Comparison of ENCODE assay signal across 25 cellular contexts in the genomic region with DNA sequence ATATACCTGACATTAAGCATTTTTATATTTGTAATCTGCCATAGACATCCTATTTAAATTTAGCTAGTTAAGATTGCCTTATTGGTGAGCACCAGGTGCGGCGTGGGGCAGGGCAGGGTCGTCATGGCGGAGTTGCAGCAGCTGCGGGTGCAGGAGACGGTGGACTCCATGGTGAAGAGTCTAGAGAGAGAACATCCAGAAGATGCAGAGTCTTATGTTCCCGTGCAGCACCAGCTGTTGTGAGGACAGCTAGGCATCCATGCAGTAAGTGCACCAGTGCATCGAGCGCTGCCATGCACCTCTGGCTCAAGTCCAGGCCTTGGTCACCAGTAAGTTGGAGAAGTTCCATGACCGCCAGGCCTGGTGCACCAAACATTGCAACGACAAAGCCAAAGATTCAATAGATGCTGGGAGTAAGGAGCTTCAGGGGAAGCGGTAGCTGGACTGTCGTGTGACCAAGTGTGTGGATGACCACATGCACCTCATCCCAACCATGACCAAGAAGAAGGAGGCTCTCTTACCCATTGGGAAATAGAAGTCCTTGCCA.
"Had no signal": no experiment of that assay in that cellular context is flagged by ENCODE, and none has a peak within 500 bp of the region (broad histone marks: within the 10 kb centered on the region; RNA-seq: fewer than 3 reads in every experiment).

No MANE protein-coding gene starts in this region.

- H3K27ac ChIP-seq: left ventricle myocardium inferior, lower lobe of right lung, neutrophil, ovary, right atrium auricular region, spleen, suprapubic skin, thoracic aorta, tibial artery, uterus had no signal

- H3K27me3 Mint-ChIP-seq: progenitor cell of endocrine pancreas; stimulated activated naive CD8-positive, alpha-beta T cell treated with anti-CD3 and anti-CD28 coated beads, Interleukin-15, Interleukin-2, amounts not matched to agents 100 ng/mL and 50 ng/mL, for 24 hours had no signal

- H3K4me3 Mint-ChIP-seq: immature natural killer cell; naive thymus-derived CD8-positive, alpha-beta T cell; nephron; neural crest cell; stimulated activated effector memory CD8-positive, alpha-beta T cell treated with anti-CD3 and anti-CD28 coated beads, Interleukin-12 subunit alpha, Interleukin-12 subunit beta, amount 100 ng/mL, for 72 hours; stimulated activated naive CD8-positive, alpha-beta T cell treated with anti-CD3 and anti-CD28 coated beads, Interleukin-15, Interleukin-2, amounts not matched to agents 100 ng/mL and 50 ng/mL, for 24 hours had no signal

- H3K27ac Mint-ChIP-seq: immature natural killer cell; naive thymus-derived CD8-positive, alpha-beta T cell; nephron; progenitor cell of endocrine pancreas; stimulated activated effector memory CD8-positive, alpha-beta T cell treated with anti-CD3 and anti-CD28 coated beads, Interleukin-12 subunit alpha, Interleukin-12 subunit beta, amount 100 ng/mL, for 72 hours; stimulated activated naive CD8-positive, alpha-beta T cell treated with anti-CD3 and anti-CD28 coated beads, Interleukin-15, Interleukin-2, amounts not matched to agents 100 ng/mL and 50 ng/mL, for 24 hours had no signal

- H3K9me3 ChIP-seq: lower lobe of right lung, neutrophil, ovary, right atrium auricular region, suprapubic skin, thoracic aorta, tibial artery, uterus had no signal

- H3K4me3 ChIP-seq: left ventricle myocardium inferior, lower lobe of right lung, ovary, right atrium auricular region, spleen, suprapubic skin, thoracic aorta, tibial artery, uterus had no signal

- H3K4me1 ChIP-seq: lower lobe of right lung, right atrium auricular region, spleen, suprapubic skin, tibial artery, uterus had no signal

- ATAC-seq: lower lobe of right lung; naive thymus-derived CD8-positive, alpha-beta T cell; sciatic nerve; stimulated activated effector memory CD8-positive, alpha-beta T cell treated with anti-CD3 and anti-CD28 coated beads, Interleukin-12 subunit alpha, Interleukin-12 subunit beta, amount 100 ng/mL, for 72 hours had no signal

- H3K9me3 Mint-ChIP-seq: nephron; stimulated activated naive CD8-positive, alpha-beta T cell treated with anti-CD3 and anti-CD28 coated beads, Interleukin-15, Interleukin-2, amounts not matched to agents 100 ng/mL and 50 ng/mL, for 24 hours had no signal

- H3K27me3 ChIP-seq: neutrophil, ovary, right atrium auricular region, spleen, suprapubic skin, tibial artery, uterus had no signal

- H3K36me3 ChIP-seq: left ventricle myocardium inferior, lower lobe of right lung, neutrophil, ovary, right atrium auricular region, spleen, suprapubic skin, thoracic aorta, tibial artery, uterus had no signal

- DNase-seq: immature natural killer cell; left ventricle myocardium inferior; lower lobe of right lung; mammary epithelial cell; mesenchymal stem cell; naive thymus-derived CD8-positive, alpha-beta T cell; occipital lobe; small intestine; spleen; stimulated activated CD4-positive, alpha-beta T cell treated with anti-CD3 and anti-CD28 coated beads, Interleukin-4, amount 100 ng/mL, for 24 hours; stimulated activated naive CD4-positive, alpha-beta T cell; tibial artery; trophoblast cell; uterus had no signal

- H3K36me3 Mint-ChIP-seq: naive thymus-derived CD8-positive, alpha-beta T cell; stimulated activated effector memory CD8-positive, alpha-beta T cell treated with anti-CD3 and anti-CD28 coated beads, Interleukin-12 subunit alpha, Interleukin-12 subunit beta, amount 100 ng/mL, for 72 hours had no signal

- H3K4me1 Mint-ChIP-seq: immature natural killer cell; naive thymus-derived CD8-positive, alpha-beta T cell; neural crest cell; stimulated activated effector memory CD8-positive, alpha-beta T cell treated with anti-CD3 and anti-CD28 coated beads, Interleukin-12 subunit alpha, Interleukin-12 subunit beta, amount 100 ng/mL, for 72 hours had no signal
